ENCODE assay signal across 19 cellular contexts in genomic region chr6:111865049-111865585, GRCh38. TPM values are rescaled to one million over a fixed set of nuclear protein-coding genes. Genes with fewer than 3 reads are reported as not detected.
DNase-seq lines count a peak whose midpoint lies in the region; ATAC-seq and TF ChIP-seq lines count a peak whose summit lies in the region.
"Had no signal": no experiment of that assay in that cellular context is flagged by ENCODE, and none has a peak within 500 bp of the region (broad histone marks: within the 10 kb centered on the region; RNA-seq: fewer than 3 reads in every experiment).

No MANE protein-coding gene starts in this region.

- no peak overlapping the region for H3K4me3 ChIP-seq in PC-3 (ENCODE audit: low read length)
- H3K4me3 ChIP-seq: MG63, prostate gland, skin epidermis had no signal

- intact Hi-C loops in CD4-positive, alpha-beta T cell (cut with DNase I, micrococcal nuclease) = loop anchor here in 1 of 2 experiments (5.0 kb wide), 1 partner anchor 103 kb away; no protein-coding TSS in a partner anchor
- intact Hi-C loops in PC-3 (cut with micrococcal nuclease) = no loop called here
- intact Hi-C loops in Right ventricle myocardium inferior (cut with DNase I) = no loop called here

- no peak overlapping the region for H3K27ac ChIP-seq in CD4-positive, alpha-beta T cell (ENCODE audit: low read depth, low read length)
- no peak overlapping the region for H3K27ac ChIP-seq in PC-3 (ENCODE audit: low read length)
- H3K27ac ChIP-seq: brain microvascular endothelial cell, epithelial cell of prostate, prostate gland, skin epidermis had no signal

- POLR2A ChIA-PET in CD4-positive, alpha-beta T cell (lab: Charles Lee) = interaction anchor here (0.9 to 1.8 kb wide), 3 partner anchors 8 to 38 kb away, joined by 3 to 5 read pairs (median 4); partner anchors contain the start of gene FYN
- POLR2A ChIA-PET in PC-3 (lab: Charles Lee; ENCODE audit: unreplicated experiment) = no interaction called here

- H3K4me1 Mint-ChIP-seq in CD4-positive, alpha-beta T cell (ENCODE audit: low read depth) = peaks cover 100% of the 10 kb centered on the region
- peaks cover 81% of the 10 kb centered on the region for H3K4me1 Mint-ChIP-seq in endothelial cell (ENCODE audit: unreplicated experiment)

- DNase-seq in CD4-positive, alpha-beta T cell = no peak
- DNase-seq in EH (ENCODE audit: low read depth) = peak; percentile 25
- peak; percentile 12 for DNase-seq in PC-3
- no peak for DNase-seq in endothelial cell (ENCODE audit: low spot score)
- DNase-seq in stimulated activated CD4-positive, alpha-beta T cell treated with anti-CD3 and anti-CD28 coated beads, Interleukin-4, amount 100 ng/mL, for 4 hours = no peak
- DNase-seq in NOMO-1 treated with dmso at 0.1 percent for 144 hours (lab: John Stamatoyannopoulos, UW; ENCODE audit: unreplicated experiment) = no peak
- no peak for DNase-seq in Right ventricle myocardium inferior (ENCODE audit: missing footprints)
- DNase-seq: activated gamma-delta T cell treated with Interleukin-2 at 50 U/mL for 16 hours; brain microvascular endothelial cell; Calu3; MG63; NCI-H1694 treated with DMSO at 0.1 percent for 48 hours; NCI-H2227 treated with DMSO at 0.1 percent for 48 hours; nephron progenitor cell; stimulated activated CD4-positive, alpha-beta T cell treated with anti-CD3 and anti-CD28 coated beads, Interleukin-2, amount 100 ng/mL, for 48 hours had no signal

- no peak for ATAC-seq in CD4-positive, alpha-beta T cell (ENCODE audit: poor library complexity)
- peak; percentile 54 for ATAC-seq in PC-3
- ATAC-seq in Right ventricle myocardium inferior = no peak

- no peaks in the 10 kb centered on the region for H3K9me3 ChIP-seq in CD4-positive, alpha-beta T cell (ENCODE audit: control insufficient read depth, low read length)
- H3K9me3 ChIP-seq in PC-3 (ENCODE audit: low read length) = no peaks in the 10 kb centered on the region
- H3K9me3 ChIP-seq: MG63, prostate gland had no signal

- H3K9ac ChIP-seq in PC-3 (ENCODE audit: low read length) = no peak overlapping the region

- H3K4me2 ChIP-seq in PC-3 (ENCODE audit: low read length) = no peak overlapping the region

- H4K20me1 ChIP-seq in PC-3 (ENCODE audit: low read length) = 0 out of 2 replicates have a peak, but pooled peaks cover under 1% of the 10 kb centered on the region

- BruUV-seq in PC-3 (replicated peaks; lab: Mats Ljungman, UMichigan) = no TSS peak

- H3K4me3 Mint-ChIP-seq in CD4-positive, alpha-beta T cell = peak overlapping the region; percentile 71
- H3K4me3 Mint-ChIP-seq in endothelial cell (ENCODE audit: unreplicated experiment) = no peak overlapping the region
- H3K4me3 Mint-ChIP-seq: memory B cell, nephron progenitor cell had no signal

- no peaks in the 10 kb centered on the region for H3K9me3 Mint-ChIP-seq in CD4-positive, alpha-beta T cell
- H3K9me3 Mint-ChIP-seq in endothelial cell (ENCODE audit: unreplicated experiment) = no peaks in the 10 kb centered on the region
- H3K9me3 Mint-ChIP-seq: memory B cell, nephron progenitor cell had no signal

- peaks cover 8% of the 10 kb centered on the region; the same call in 1 of the 2 replicates for H3K4me1 ChIP-seq in PC-3 (ENCODE audit: insufficient read depth, low read length)

- peaks cover 29% of the 10 kb centered on the region for H3K79me2 ChIP-seq in PC-3 (ENCODE audit: low read length)

- H2AFZ ChIP-seq in PC-3 (ENCODE audit: low read length) = no peak overlapping the region

- H3K36me3 ChIP-seq in PC-3 (ENCODE audit: low read depth, low read length) = no peaks in the 10 kb centered on the region
- H3K36me3 ChIP-seq: brain microvascular endothelial cell, MG63, prostate gland had no signal

- H3F3A ChIP-seq in PC-3 (ENCODE audit: low read length, unreplicated experiment) = no peaks in the 10 kb centered on the region

- H3K27me3 ChIP-seq in CD4-positive, alpha-beta T cell (ENCODE audit: control insufficient read depth, insufficient read depth, low read length) = no peaks in the 10 kb centered on the region
- no peaks in the 10 kb centered on the region for H3K27me3 ChIP-seq in PC-3 (ENCODE audit: low read length)
- H3K27me3 ChIP-seq: brain microvascular endothelial cell, MG63 had no signal

- CTCF ChIA-PET in CD4-positive, alpha-beta T cell (lab: Charles Lee) = interaction anchor here (1.1 to 1.9 kb wide), 4 partner anchors 8 to 20 kb away, joined by 3 to 5 read pairs (median 4); partner anchors contain the start of gene FYN
- CTCF ChIA-PET in PC-3 (lab: Charles Lee) = no interaction called here

- peaks cover 32% of the 10 kb centered on the region for H3K36me3 Mint-ChIP-seq in CD4-positive, alpha-beta T cell (ENCODE audit: low read depth)
- peaks cover 3% of the 10 kb centered on the region for H3K36me3 Mint-ChIP-seq in endothelial cell (ENCODE audit: low read depth, unreplicated experiment)

- H3K27ac Mint-ChIP-seq in CD4-positive, alpha-beta T cell = peak overlapping the region; percentile 93
- H3K27ac Mint-ChIP-seq in endothelial cell (ENCODE audit: unreplicated experiment) = peak overlapping the region; percentile 54
- H3K27ac Mint-ChIP-seq: memory B cell, nephron progenitor cell had no signal

- H3K9me2 ChIP-seq in PC-3 (replicated peaks; ENCODE audit: low read length) = no peaks in the 10 kb centered on the region

- H3K27me3 Mint-ChIP-seq in CD4-positive, alpha-beta T cell = no peaks in the 10 kb centered on the region
- H3K27me3 Mint-ChIP-seq in endothelial cell (ENCODE audit: unreplicated experiment) = peaks cover 2% of the 10 kb centered on the region
- H3K27me3 Mint-ChIP-seq: memory B cell had no signal

- TF ChIP-seq CTCF in CD4-positive, alpha-beta T cell (IDR thresholded peaks at IDR 0.05) = no peak
- TF ChIP-seq CTCF in PC-3 (conservative IDR thresholded peaks at IDR 0.05; ENCODE audit: low read depth, low read length) (no peak), endothelial cell (IDR thresholded peaks at IDR 0.05; ENCODE audit: unreplicated experiment) (no peak)

RNA-seq across cellular contexts. Expression of gene FYN, which starts 8.1 kb away (rescaled TPM):
- 100 to 1,000 TPM; 419 TPM for total RNA-seq in CD4-positive, alpha-beta T cell
- total RNA-seq in PC-3 (2014; rRNA removed) (27.6 and 57.4 TPM in 2 replicates), endothelial cell (ENCODE audit: unreplicated experiment) (474 TPM), Right ventricle myocardium inferior (50.4 TPM)

Comparison
In these comparisons a context has a peak if more than half of its experiments do, and no peak if none do; other contexts are left out.
1. DNase-seq: peak in EH (single experiment) and PC-3 (single experiment); none in CD4-positive, alpha-beta T cell (0 of 10), endothelial cell (single experiment), stimulated activated CD4-positive, alpha-beta T cell treated with anti-CD3 and anti-CD28 coated beads, Interleukin-4, amount 100 ng/mL, for 4 hours (0 of 2), NOMO-1 treated with dmso at 0.1 percent for 144 hours (single experiment) and Right ventricle myocardium inferior (single experiment).